17 cellular contexts compared by ENCODE assay signal in genomic region chr6:135481786-135482369, GRCh38. TPM values are rescaled to one million over a fixed set of nuclear protein-coding genes. Genes with fewer than 3 reads are reported as not detected.
DNase-seq lines count a peak whose midpoint lies in the region; ATAC-seq and TF ChIP-seq lines count a peak whose summit lies in the region.
"Had no signal": no experiment of that assay in that cellular context is flagged by ENCODE, and none has a peak within 500 bp of the region (broad histone marks: within the 10 kb centered on the region; RNA-seq: fewer than 3 reads in every experiment).

No MANE protein-coding gene starts in this region.

- H3K4me3 ChIP-seq in HEK293 (ENCODE audit: low read depth, low read length) (no peak overlapping the region), fibroblast of lung (replicated peaks in 1 of 4; ENCODE audit: control extremely low read depth in 1 of 4, insufficient read depth in 1 of 4, low read depth in 3 of 4, low read length in 4 of 4) (no peak overlapping the region)
- H3K4me3 ChIP-seq: left lung, psoas muscle had no signal

- H3K9me3 ChIP-seq in HEK293 (ENCODE audit: control insufficient read depth, insufficient read depth, low read depth, low read length) = no peaks in the 10 kb centered on the region
- peaks cover 2% of the 10 kb centered on the region for H3K9me3 ChIP-seq in fibroblast of lung (ENCODE audit: control insufficient read depth, insufficient read depth, low read depth, low read length)

- H3K9ac ChIP-seq in fibroblast of lung (ENCODE audit: insufficient read depth, low read length) = no peak overlapping the region

- intact Hi-C loops in activated T-helper 2 cell treated with anti-CD3 and anti-CD28 coated beads, Interferon-gamma antibody, Interleukin-2, Interleukin-4, amounts not matched to agents 10 μg/mL and 5 μg/mL and 100 μg/mL, durations not matched to agents 14 hours and 24 hours and 36 hours (cut with micrococcal nuclease) = no loop called here

- no peaks in the 10 kb centered on the region for H3K4me1 Mint-ChIP-seq in activated T-helper 2 cell treated with anti-CD3 and anti-CD28 coated beads, Interferon-gamma antibody, Interleukin-2, Interleukin-4, amounts not matched to agents 10 μg/mL and 5 μg/mL and 100 μg/mL, durations not matched to agents 14 hours and 24 hours and 36 hours (ENCODE audit: low read depth)
- H3K4me1 Mint-ChIP-seq: naive thymus-derived CD4-positive, alpha-beta T cell had no signal

- TF ChIP-seq CTCF in HEK293 (tag by site-specific recombination; IDR thresholded peaks at IDR 0.05) (no peak), fibroblast of lung (conservative IDR thresholded peaks at IDR 0.05 in 1 of 2, IDR thresholded peaks at IDR 0.05 in 1 of 2; ENCODE audit: low read depth in 1 of 2, low read length in 2 of 2) (no peak)

- H3K4me1 ChIP-seq in HEK293 (ENCODE audit: control insufficient read depth, insufficient read depth, low read length) (no peaks in the 10 kb centered on the region), fibroblast of lung (ENCODE audit: control insufficient read depth, extremely low read depth, insufficient read depth, low read length) (no peaks in the 10 kb centered on the region)
- H3K4me1 ChIP-seq: left lung, psoas muscle had no signal

- CTCF ChIA-PET in HEK293 (lab: Yijun Ruan, JAX) = interaction anchor here (0.6 kb wide), 1 partner anchor 112 kb away, joined by 4 read pairs; no protein-coding TSS in a partner anchor

- H3K36me3 Mint-ChIP-seq in activated T-helper 2 cell treated with anti-CD3 and anti-CD28 coated beads, Interferon-gamma antibody, Interleukin-2, Interleukin-4, amounts not matched to agents 10 μg/mL and 5 μg/mL and 100 μg/mL, durations not matched to agents 14 hours and 24 hours and 36 hours (ENCODE audit: low read depth) = peaks cover 95% of the 10 kb centered on the region

- H3K36me3 ChIP-seq in HEK293 (ENCODE audit: control insufficient read depth in 2 of 2, insufficient read depth in 1 of 2, low read length in 2 of 2) (peaks cover 15 to 48% of the 10 kb centered on the region in 2 experiments), fibroblast of lung (ENCODE audit: control insufficient read depth, insufficient read depth, low read length) (no peaks in the 10 kb centered on the region)

- H3K27ac Mint-ChIP-seq in activated T-helper 2 cell treated with anti-CD3 and anti-CD28 coated beads, Interferon-gamma antibody, Interleukin-2, Interleukin-4, amounts not matched to agents 10 μg/mL and 5 μg/mL and 100 μg/mL, durations not matched to agents 14 hours and 24 hours and 36 hours = no peak overlapping the region
- H3K27ac Mint-ChIP-seq: activated naive CD8-positive, alpha-beta T cell; naive thymus-derived CD4-positive, alpha-beta T cell had no signal

- H2AFZ ChIP-seq in fibroblast of lung (ENCODE audit: low read length) = no peak overlapping the region

- H4K20me1 ChIP-seq in fibroblast of lung (ENCODE audit: control insufficient read depth, extremely low read depth, insufficient read depth, low read length) = no peaks in the 10 kb centered on the region

- H3K27me3 ChIP-seq in fibroblast of lung (ENCODE audit: control insufficient read depth, insufficient read depth, low read length) = no peaks in the 10 kb centered on the region
- H3K27me3 ChIP-seq: left lung had no signal

- H3K27me3 Mint-ChIP-seq in activated T-helper 2 cell treated with anti-CD3 and anti-CD28 coated beads, Interferon-gamma antibody, Interleukin-2, Interleukin-4, amounts not matched to agents 10 μg/mL and 5 μg/mL and 100 μg/mL, durations not matched to agents 14 hours and 24 hours and 36 hours (ENCODE audit: low read depth) = no peaks in the 10 kb centered on the region
- H3K27me3 Mint-ChIP-seq: activated naive CD8-positive, alpha-beta T cell; naive thymus-derived CD4-positive, alpha-beta T cell had no signal

- no peak overlapping the region for H3K4me3 Mint-ChIP-seq in activated T-helper 2 cell treated with anti-CD3 and anti-CD28 coated beads, Interferon-gamma antibody, Interleukin-2, Interleukin-4, amounts not matched to agents 10 μg/mL and 5 μg/mL and 100 μg/mL, durations not matched to agents 14 hours and 24 hours and 36 hours (ENCODE audit: low read depth)
- H3K4me3 Mint-ChIP-seq: activated naive CD8-positive, alpha-beta T cell; naive thymus-derived CD4-positive, alpha-beta T cell had no signal

- DNase-seq in NCI-H2196 treated with DMSO at 0.1 percent for 48 hours (lab: John Stamatoyannopoulos, UW; ENCODE audit: unreplicated experiment) (peak; percentile 10), NCI-H2196 (lab: John Stamatoyannopoulos, UW; ENCODE audit: unreplicated experiment) (no peak), RKO (ENCODE audit: low spot score) (peak; percentile 61), fibroblast of lung (ENCODE audit: low read depth in 2 of 2) (peak; percentile 21 to 42), HPDE6-E6E7 (ENCODE audit: extremely low spot score) (no peak)
- DNase-seq in activated T-helper 2 cell treated with anti-CD3 and anti-CD28 coated beads, Interferon-gamma antibody, Interleukin-2, Interleukin-4, amounts not matched to agents 10 μg/mL and 5 μg/mL and 100 μg/mL, durations not matched to agents 14 hours and 24 hours and 36 hours (ENCODE audit: low spot score) = no peak
- DNase-seq: DND-41; left lung; naive thymus-derived CD4-positive, alpha-beta T cell; NCI-H226; psoas muscle; stimulated activated CD4-positive, alpha-beta T cell treated with anti-CD3 and anti-CD28 coated beads, Interleukin-2, amount 100 ng/mL, for 48 hours; WERI-Rb-1 had no signal

- POLR2A ChIA-PET in HEK293 (lab: Yijun Ruan, JAX) = no interaction called here

- no peaks in the 10 kb centered on the region for H3K79me2 ChIP-seq in fibroblast of lung (ENCODE audit: control insufficient read depth, insufficient read depth, low read length)

- no peak overlapping the region for H3K4me2 ChIP-seq in fibroblast of lung (ENCODE audit: extremely low read depth, insufficient read depth, low read length)

- no peak for ATAC-seq in HG03521 (IDR thresholded peaks at IDR 0.05; ENCODE audit: unreplicated experiment)
- ATAC-seq: left lung; naive thymus-derived CD4-positive, alpha-beta T cell; psoas muscle; Right ventricle myocardium inferior had no signal

- no peak overlapping the region for H3K27ac ChIP-seq in HEK293 (ENCODE audit: extremely low read depth, low read depth, low read length)
- no peak overlapping the region for H3K27ac ChIP-seq in fibroblast of lung (ENCODE audit: insufficient read depth, low read length)
- H3K27ac ChIP-seq: left lung, psoas muscle, WERI-Rb-1 had no signal

- H3K9me3 Mint-ChIP-seq in activated T-helper 2 cell treated with anti-CD3 and anti-CD28 coated beads, Interferon-gamma antibody, Interleukin-2, Interleukin-4, amounts not matched to agents 10 μg/mL and 5 μg/mL and 100 μg/mL, durations not matched to agents 14 hours and 24 hours and 36 hours = peaks cover 64% of the 10 kb centered on the region

TF ChIP-seq in HEK293, 187 proteins besides CTCF, POLR2A, EP300 and RAD21:
- TF ChIP-seq ZNF501 (tag by site-specific recombination; IDR thresholded peaks at IDR 0.05) (no peak), ZNF701 (tag by site-specific recombination; IDR thresholded peaks at IDR 0.05) (no peak), ZNF350 (tag by site-specific recombination; IDR thresholded peaks at IDR 0.05) (peak; percentile 57; the same call in 1 of the 2 replicates), MYNN (tag by site-specific recombination; IDR thresholded peaks at IDR 0.05; ENCODE audit: borderline replicate concordance) (no peak), ZNF626 (tag by site-specific recombination; IDR thresholded peaks at IDR 0.05) (0 out of 2 replicates have a peak, but pooled peaks have one; percentile 34), ZNF48 (tag by site-specific recombination; IDR thresholded peaks at IDR 0.05) (no peak), ZNF211 (tag by site-specific recombination; IDR thresholded peaks at IDR 0.05; ENCODE audit: low read depth) (no peak), ZNF610 (tag by site-specific recombination; IDR thresholded peaks at IDR 0.05; ENCODE audit: borderline replicate concordance) (no peak), IKZF3 (tag by site-specific recombination; IDR thresholded peaks at IDR 0.05) (no peak), SETDB1 (IDR thresholded peaks at IDR 0.05; ENCODE audit: insufficient read length, low read length) (peak; percentile 96), TRIM28 (IDR thresholded peaks at IDR 0.05; ENCODE audit: borderline replicate concordance, low read length) (peak; percentile 68; the same call in 1 of the 2 replicates), ATF2 (tag by site-specific recombination; IDR thresholded peaks at IDR 0.05; ENCODE audit: low read depth) (no peak), OSR2 (tag by site-specific recombination; IDR thresholded peaks at IDR 0.05) (no peak), ZNF174 (tag by site-specific recombination; IDR thresholded peaks at IDR 0.05) (no peak)

RNA-seq across cellular contexts. Expression of gene AHI1, which starts 15.7 kb away (rescaled TPM):
- 14.1 and 22.8 TPM in 2 replicates for total RNA-seq in fibroblast of lung
- 11.7 and 14.2 TPM in 2 replicates for polyA plus RNA-seq in fibroblast of lung
- 7.4 and 9.3 TPM in 2 replicates for polyA plus RNA-seq in fibroblast of lung (2012)
- 0.47 and 2.6 TPM in 2 replicates for polyA minus RNA-seq in fibroblast of lung (ENCODE audit: low replicate concordance)
- 201 and 203 TPM in 2 replicates for total RNA-seq in activated T-helper 2 cell treated with anti-CD3 and anti-CD28 coated beads, Interferon-gamma antibody, Interleukin-2, Interleukin-4, amounts not matched to agents 10 μg/mL and 5 μg/mL and 100 μg/mL, durations not matched to agents 14 hours and 24 hours and 36 hours

Comparison
In these comparisons a context has a peak if more than half of its experiments do, and no peak if none do; other contexts are left out.
1. DNase-seq: peak in NCI-H2196 treated with DMSO at 0.1 percent for 48 hours (single experiment), RKO (single experiment) and fibroblast of lung (2 of 2); none in NCI-H2196 (single experiment), activated T-helper 2 cell treated with anti-CD3 and anti-CD28 coated beads, Interferon-gamma antibody, Interleukin-2, Interleukin-4, amounts not matched to agents 10 μg/mL and 5 μg/mL and 100 μg/mL, durations not matched to agents 14 hours and 24 hours and 36 hours (single experiment) and HPDE6-E6E7 (single experiment).